In genomic region chr13:99265823-99266426, GRCh38 we compare ENCODE assay signal across 8 cellular contexts. TPM values are rescaled to one million over a fixed set of nuclear protein-coding genes. Genes with fewer than 3 reads are reported as not detected.
DNase-seq lines count a peak whose midpoint lies in the region; ATAC-seq and TF ChIP-seq lines count a peak whose summit lies in the region.

No MANE protein-coding gene starts in this region.

- H3K4me2 ChIP-seq in smooth muscle cell: no peak overlapping the region

- peak overlapping the region; percentile 17 for H3K27ac Mint-ChIP-seq in activated CD8-positive, alpha-beta T cell treated with anti-CD3 and anti-CD28 coated beads, Interleukin-2, amount 10 ng/mL, durations not matched to agents 7 days and 5 days

- no peaks in the 10 kb centered on the region for H3K27me3 Mint-ChIP-seq in activated CD8-positive, alpha-beta T cell treated with anti-CD3 and anti-CD28 coated beads, Interleukin-2, amount 10 ng/mL, durations not matched to agents 7 days and 5 days (ENCODE audit: low read depth)

- 56% methylated on average over 3 of the region's 3 CpGs for WGBS in smooth muscle cell (ENCODE audit: low lambda C conversion rate)

- H3K4me1 ChIP-seq in smooth muscle cell (ENCODE audit: low read depth): no peaks in the 10 kb centered on the region

- H4K20me1 ChIP-seq in smooth muscle cell (ENCODE audit: low read depth): peaks cover 4% of the 10 kb centered on the region

- H3K9me3 Mint-ChIP-seq in activated CD8-positive, alpha-beta T cell treated with anti-CD3 and anti-CD28 coated beads, Interleukin-2, amount 10 ng/mL, durations not matched to agents 7 days and 5 days (ENCODE audit: insufficient read depth): no peaks in the 10 kb centered on the region

- CTCF ChIA-PET in activated CD8-positive, alpha-beta T cell treated with anti-CD3 and anti-CD28 coated beads, Interleukin-2, amount 10 ng/mL, durations not matched to agents 7 days and 5 days (lab: Charles Lee): interaction anchor here (0.6 to 11.7 kb wide), 53 partner anchors 10 to 426 kb away, joined by 3 to 346 read pairs (median 4); partner anchors contain the start of genes GPR18 and UBAC2

- no peak overlapping the region for H3K4me3 Mint-ChIP-seq in activated CD8-positive, alpha-beta T cell treated with anti-CD3 and anti-CD28 coated beads, Interleukin-2, amount 10 ng/mL, durations not matched to agents 7 days and 5 days

- TF ChIP-seq CTCF in GM12874 (IDR thresholded peaks at IDR 0.05; ENCODE audit: insufficient read depth, low read depth, low read length): peak; percentile 36; the same call in 1 of the 2 replicates
- peak; percentile 59 for TF ChIP-seq CTCF in smooth muscle cell (IDR thresholded peaks at IDR 0.05; ENCODE audit: borderline replicate concordance, insufficient read depth, poor library complexity, severe bottlenecking)
- TF ChIP-seq CTCF in coronary artery (IDR thresholded peaks at IDR 0.05): no peak

- H3K36me3 Mint-ChIP-seq in activated CD8-positive, alpha-beta T cell treated with anti-CD3 and anti-CD28 coated beads, Interleukin-2, amount 10 ng/mL, durations not matched to agents 7 days and 5 days (ENCODE audit: low read depth): peaks cover 21% of the 10 kb centered on the region

- peaks cover 53% of the 10 kb centered on the region for H3K4me1 Mint-ChIP-seq in activated CD8-positive, alpha-beta T cell treated with anti-CD3 and anti-CD28 coated beads, Interleukin-2, amount 10 ng/mL, durations not matched to agents 7 days and 5 days (ENCODE audit: low read depth)

- no peaks in the 10 kb centered on the region for H3K36me3 ChIP-seq in smooth muscle cell (ENCODE audit: low read depth)

- H3K79me2 ChIP-seq in smooth muscle cell (ENCODE audit: low read depth): no peaks in the 10 kb centered on the region

- H2AFZ ChIP-seq in smooth muscle cell (ENCODE audit: low read depth): no peak overlapping the region

- no peaks in the 10 kb centered on the region for H3F3A ChIP-seq in smooth muscle cell (ENCODE audit: low read depth)

- H3K9ac ChIP-seq in smooth muscle cell (ENCODE audit: low read depth): no peak overlapping the region

- H3K27me3 ChIP-seq in smooth muscle cell (ENCODE audit: low read depth): no peaks in the 10 kb centered on the region

- ATAC-seq in activated CD8-positive, alpha-beta T cell treated with anti-CD3 and anti-CD28 coated beads, Interleukin-2, amount 10 ng/mL, durations not matched to agents 7 days and 5 days: peak; percentile 60

- no peak overlapping the region for H3K27ac ChIP-seq in smooth muscle cell (ENCODE audit: low read depth)
- no peak overlapping the region for H3K27ac ChIP-seq in coronary artery

- DNase-seq in Ammon's horn (ENCODE audit: low spot score) (peak; percentile 64), NCI-H146 (lab: John Stamatoyannopoulos, UW) (peak; percentile 53), glomerular visceral epithelial cell (ENCODE audit: extremely low spot score) (peak; percentile 46), smooth muscle cell (lab: John Stamatoyannopoulos, UW; ENCODE audit: unreplicated experiment) (no peak), coronary artery (ENCODE audit: low spot score) (no peak), 8988T (no peak)
- DNase-seq in activated CD8-positive, alpha-beta T cell treated with anti-CD3 and anti-CD28 coated beads, Interleukin-2, amount 10 ng/mL, durations not matched to agents 7 days and 5 days: no peak

- H3K9me3 ChIP-seq in smooth muscle cell (replicated peaks; ENCODE audit: low read depth): no peaks in the 10 kb centered on the region

- H3K4me3 ChIP-seq in smooth muscle cell (no peak overlapping the region), coronary artery (no peak overlapping the region)

- POLR2A ChIA-PET in activated CD8-positive, alpha-beta T cell treated with anti-CD3 and anti-CD28 coated beads, Interleukin-2, amount 10 ng/mL, durations not matched to agents 7 days and 5 days (lab: Charles Lee): interaction anchor here (5.0 kb wide), 1 partner anchor 66 kb away, joined by 40 read pairs; the partner anchor contains the start of gene UBAC2

RNA-seq across cellular contexts. Expression of gene GPR18, which starts 7.7 kb away (rescaled TPM):
- total RNA-seq in activated CD8-positive, alpha-beta T cell treated with anti-CD3 and anti-CD28 coated beads, Interleukin-2, amount 10 ng/mL, durations not matched to agents 7 days and 5 days: 10 to 100 TPM; 16.2 to 16.6 TPM
- 0.36 TPM in 1 of 2 replicates, not detected in the other for total RNA-seq in smooth muscle cell
- polyA plus RNA-seq in smooth muscle cell: 0.38 TPM in 1 of 2 replicates, not detected in the other

RNA-seq across cellular contexts. Expression of gene GPR183, which starts 41.3 kb away (rescaled TPM):
- total RNA-seq in activated CD8-positive, alpha-beta T cell treated with anti-CD3 and anti-CD28 coated beads, Interleukin-2, amount 10 ng/mL, durations not matched to agents 7 days and 5 days: 1 to 10 TPM; 5.0 to 5.2 TPM
- total RNA-seq in smooth muscle cell: 33.0 and 46.4 TPM in 2 replicates
- 26.8 and 32.4 TPM in 2 replicates for polyA plus RNA-seq in smooth muscle cell

Comparison
In these comparisons a context has a peak if more than half of its experiments do, and no peak if none do; other contexts are left out.
1. DNase-seq: peak in Ammon's horn (single experiment), NCI-H146 (single experiment) and glomerular visceral epithelial cell (single experiment); none in activated CD8-positive, alpha-beta T cell treated with anti-CD3 and anti-CD28 coated beads, Interleukin-2, amount 10 ng/mL, durations not matched to agents 7 days and 5 days (single experiment), smooth muscle cell (single experiment), coronary artery (single experiment) and 8988T (single experiment).
2. RNA of gene GPR18, which starts 7.7 kb away (total RNA-seq): 16.2 to 16.6 TPM in activated CD8-positive, alpha-beta T cell treated with anti-CD3 and anti-CD28 coated beads, Interleukin-2, amount 10 ng/mL, durations not matched to agents 7 days and 5 days; 0.36 TPM in smooth muscle cell; every median in the first group is over 10 times any median in the second.